ENCODE assay signal across 11 cellular contexts in the genomic region with DNA sequence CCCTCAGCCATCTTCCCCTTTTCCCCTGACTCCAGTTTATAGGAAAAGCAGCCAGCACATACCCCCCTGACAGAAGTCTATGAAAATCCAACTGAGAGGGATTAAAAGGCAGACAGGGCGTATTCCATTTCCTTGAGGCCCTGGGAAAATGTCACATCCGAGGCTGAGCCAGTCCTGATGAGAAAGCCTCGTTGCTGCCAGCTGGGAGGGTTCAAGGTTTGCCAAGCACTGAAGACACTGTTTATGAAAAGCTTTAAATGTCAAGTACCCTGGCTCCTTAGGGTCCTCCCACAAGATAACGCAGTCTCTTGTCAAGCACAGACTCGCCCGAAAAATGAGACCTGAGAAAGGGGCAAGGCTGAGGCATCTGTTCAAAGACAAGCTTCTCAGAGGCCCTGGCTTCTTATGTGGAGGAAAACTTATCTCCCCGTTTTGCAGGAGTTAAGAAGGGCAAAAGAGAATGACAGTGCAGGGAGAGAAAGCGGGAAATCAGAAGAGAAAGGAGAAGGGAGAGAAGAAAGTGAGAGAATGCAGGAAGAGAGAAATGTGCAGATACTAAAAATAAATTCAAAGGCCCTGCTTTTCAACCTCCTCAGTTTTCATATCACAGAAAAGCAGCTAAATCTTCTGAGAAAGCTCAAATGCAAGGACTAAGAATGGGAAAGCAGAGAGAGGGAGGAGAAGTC. TPM values are rescaled to one million over a fixed set of nuclear protein-coding genes. Genes with fewer than 3 reads are reported as not detected.
A peak's percentile ranks its signal among the peaks of the same experiment; 100 is the strongest.
DNase-seq lines count a peak whose midpoint lies in the region; ATAC-seq, FAIRE-seq and TF ChIP-seq lines count a peak whose summit lies in the region.
"Had no signal": no experiment of that assay in that cellular context is flagged by ENCODE, and none has a peak within 500 bp of the region (broad histone marks: within the 10 kb centered on the region; RNA-seq: fewer than 3 reads in every experiment).

No MANE protein-coding gene starts in this region.

- H2AFZ ChIP-seq in neural progenitor cell (replicated peaks): no peak overlapping the region

- peak; percentile 58 for DNase-seq in D341Med (ENCODE audit: low spot score)
- peak; percentile 58 for DNase-seq in adipocyte (ENCODE audit: low read depth)
- DNase-seq in Right ventricle myocardium inferior (ENCODE audit: missing footprints): no peak
- DNase-seq in psoas muscle: peak in 1 of 2 donors; percentile 25
- no peak for DNase-seq in kidney
- DNase-seq in neural progenitor cell (ENCODE audit: low spot score): no peak
- DNase-seq in activated CD4-positive, alpha-beta T cell treated with anti-CD3 and anti-CD28 coated beads, Interleukin-2, amount 50 U/mL, for 48 hours: no peak
- no peak for DNase-seq in stimulated activated CD8-positive, alpha-beta memory T cell treated with anti-CD3 and anti-CD28 coated beads, Interleukin-4, amount 100 ng/mL, for 48 hours
- DNase-seq: AML-193, foreskin melanocyte had no signal

- H3K36me3 Mint-ChIP-seq in neural progenitor cell: peaks cover 2% of the 10 kb centered on the region

- H3K4me3 ChIP-seq in adipocyte (ENCODE audit: low read length) (no peak overlapping the region), psoas muscle (no peak overlapping the region), kidney (ENCODE audit: low read length in 2 of 2) (no peak overlapping the region), neural progenitor cell (no peak overlapping the region)

- H3K9ac ChIP-seq in adipocyte (ENCODE audit: low read length) (peak overlapping the region; percentile 16), kidney (ENCODE audit: low read length in 2 of 2) (no peak overlapping the region), neural progenitor cell (no peak overlapping the region)

- H3K27ac ChIP-seq in psoas muscle: peak overlapping the region; percentile 30
- peak overlapping the region in 1 of 2 donors; percentile 16 for H3K27ac ChIP-seq in kidney (ENCODE audit: low read depth in 2 of 2, low read length in 2 of 2)
- H3K27ac ChIP-seq in neural progenitor cell: no peak overlapping the region

- FAIRE-seq in kidney (lab: Jason Lieb, UNC): no peak

- H4K20me1 ChIP-seq in neural progenitor cell (ENCODE audit: low read depth): peaks cover 30% of the 10 kb centered on the region

- no peak overlapping the region for H3K4me3 Mint-ChIP-seq in neural progenitor cell

- peak; percentile 53 for ATAC-seq in Right ventricle myocardium inferior
- no peak for ATAC-seq in psoas muscle
- ATAC-seq: Panc1 had no signal

- H3K27me3 ChIP-seq in adipocyte (replicated peaks; ENCODE audit: control insufficient read depth, insufficient read depth, low read length) (no peaks in the 10 kb centered on the region), psoas muscle (ENCODE audit: insufficient read depth in 3 of 3, low read length in 2 of 3) (no peaks in the 10 kb centered on the region), neural progenitor cell (no peaks in the 10 kb centered on the region)

- TF ChIP-seq CTCF in psoas muscle (IDR thresholded peaks at IDR 0.05) (no peak), kidney (IDR thresholded peaks at IDR 0.05; ENCODE audit: borderline replicate concordance, extremely low read depth, insufficient read depth) (no peak), neural progenitor cell (IDR thresholded peaks at IDR 0.05) (no peak)

- 44 to 52% (median 48%) methylated on average over 8 of the region's 8 CpGs for WGBS in psoas muscle, 3 donors

- H3K4me2 ChIP-seq in neural progenitor cell: no peak overlapping the region

- no peak overlapping the region for H3K27ac Mint-ChIP-seq in neural progenitor cell

- H3K4me1 ChIP-seq in adipocyte (ENCODE audit: control insufficient read depth, insufficient read depth, low read length): peaks cover 11% of the 10 kb centered on the region
- H3K4me1 ChIP-seq in psoas muscle: no peaks in the 10 kb centered on the region
- peaks cover 0 to 14% of the 10 kb centered on the region in 2 donors for H3K4me1 ChIP-seq in kidney (ENCODE audit: control insufficient read depth in 1 of 2, insufficient read depth in 1 of 2, low read depth in 1 of 2, low read length in 2 of 2)
- H3K4me1 ChIP-seq in neural progenitor cell: peaks cover 6% of the 10 kb centered on the region

- H3K9me3 ChIP-seq in adipocyte (ENCODE audit: control insufficient read depth, low read length) (no peaks in the 10 kb centered on the region), psoas muscle (no peaks in the 10 kb centered on the region), kidney (ENCODE audit: control insufficient read depth in 1 of 2, low read length in 2 of 2) (no peaks in the 10 kb centered on the region), neural progenitor cell (ENCODE audit: low read depth) (no peaks in the 10 kb centered on the region)

- intact Hi-C loops in Right ventricle myocardium inferior (cut with DNase I): no loop called here
- intact Hi-C loops in psoas muscle (cut with DNase I): no loop called here
- intact Hi-C loops in kidney (cut with DNase I): no loop called here

- H3F3A ChIP-seq in neural progenitor cell (ENCODE audit: low read depth): no peaks in the 10 kb centered on the region

- H3K9me3 Mint-ChIP-seq in neural progenitor cell: no peaks in the 10 kb centered on the region

- no peaks in the 10 kb centered on the region for H3K79me2 ChIP-seq in neural progenitor cell (ENCODE audit: low read depth)

- no peaks in the 10 kb centered on the region for H3K36me3 ChIP-seq in adipocyte (ENCODE audit: control insufficient read depth, insufficient read depth, low read length, severe bottlenecking)
- H3K36me3 ChIP-seq in psoas muscle (ENCODE audit: insufficient read depth in 1 of 2, low read depth in 1 of 2): no peaks in the 10 kb centered on the region
- no peaks in the 10 kb centered on the region for H3K36me3 ChIP-seq in kidney (ENCODE audit: control insufficient read depth in 1 of 2, insufficient read depth in 2 of 2, low read length in 2 of 2)
- no peaks in the 10 kb centered on the region for H3K36me3 ChIP-seq in neural progenitor cell

- H3K4me1 Mint-ChIP-seq in neural progenitor cell: peaks cover 27% of the 10 kb centered on the region

- H3K27me3 Mint-ChIP-seq in neural progenitor cell (ENCODE audit: insufficient read depth, low read depth): peaks cover 4% of the 10 kb centered on the region

RNA-seq across cellular contexts. Expression of a gene that starts 44.7 kb away (rescaled TPM):
- total RNA-seq in Right ventricle myocardium inferior: 5.1 TPM
- 1 to 10 TPM in 1 of 4 donors, under 1 TPM in 3; 0.61 to 1.6 (median 0.68) TPM for total RNA-seq in psoas muscle
- polyA plus RNA-seq in psoas muscle: 1 to 10 TPM in 2 of 3 donors, under 1 TPM in 1; 0.73 to 1.5 (median 1.3) TPM
- 41.2 TPM for total RNA-seq in kidney
- 55.7 TPM for polyA plus RNA-seq in kidney (ENCODE audit: insufficient read depth, low read depth, low replicate concordance)
- total RNA-seq in neural progenitor cell (ENCODE audit: low replicate concordance): 34.5 and 36.9 TPM in 2 replicates

Comparison
In these comparisons a context has a peak if more than half of its experiments do, and no peak if none do; other contexts are left out.
1. DNase-seq: peak in D341Med (single experiment) and adipocyte (single experiment); none in Right ventricle myocardium inferior (single experiment), kidney (single experiment), neural progenitor cell (single experiment), activated CD4-positive, alpha-beta T cell treated with anti-CD3 and anti-CD28 coated beads, Interleukin-2, amount 50 U/mL, for 48 hours (0 of 2) and stimulated activated CD8-positive, alpha-beta memory T cell treated with anti-CD3 and anti-CD28 coated beads, Interleukin-4, amount 100 ng/mL, for 48 hours (single experiment).